Comparison of ENCODE assay signal across 33 cellular contexts in genomic region chr1:83104558-83104957, GRCh38.
"Had no signal": no experiment of that assay in that cellular context is flagged by ENCODE, and none has a peak within 500 bp of the region (broad histone marks: within the 10 kb centered on the region; RNA-seq: fewer than 3 reads in every experiment).

No MANE protein-coding gene starts in this region.

- H3K27ac ChIP-seq: adrenal gland, body of pancreas, brain microvascular endothelial cell, breast epithelium, cardiac muscle cell, VCaP had no signal

- DNase-seq: activated B cell treated with CpG ODN at 0.5 μM for 24 hours; activated CD4-positive, alpha-beta memory T cell treated with anti-CD3 and anti-CD28 coated beads for 36 hours; activated CD4-positive, alpha-beta T cell treated with anti-CD3 and anti-CD28 coated beads for 4 hours; activated CD4-positive, alpha-beta T cell treated with anti-CD3 and anti-CD28 coated beads, Interleukin-2, amount 10 ng/mL, durations not matched to agents 24 days and 14 days; activated CD4-positive, alpha-beta T cell treated with anti-CD3 and anti-CD28 coated beads, Interleukin-2, amount 50 U/mL, for 1 hour; activated CD4-positive, alpha-beta T cell treated with anti-CD3 and anti-CD28 coated beads, Interleukin-2, amount 50 U/mL, for 4 hours; activated CD4-positive, CD25-positive, alpha-beta regulatory T cell treated with anti-CD3 and anti-CD28 coated beads, Interleukin-2, amount 50 U/mL, for 72 hours; activated CD8-positive, alpha-beta memory T cell treated with anti-CD3 and anti-CD28 coated beads, Interleukin-2, amount 50 U/mL, for 4 hours; activated CD8-positive, alpha-beta T cell treated with anti-CD3 and anti-CD28 coated beads for 36 hours; activated gamma-delta T cell treated with Interleukin-2 at 50 U/mL for 16 hours; activated naive CD4-positive, alpha-beta T cell; activated naive CD4-positive, alpha-beta T cell treated with anti-CD3 and anti-CD28 coated beads for 36 hours; activated naive CD4-positive, alpha-beta T cell treated with anti-CD3 and anti-CD28 coated beads, Interleukin-2, amount 50 U/mL, for 16 hours; activated naive CD8-positive, alpha-beta T cell treated with anti-CD3 and anti-CD28 coated beads for 36 hours; activated T-cell treated with anti-CD3 and anti-CD28 coated beads for 4 hours; activated T-cell treated with anti-CD3 and anti-CD28 coated beads, Interleukin-2, amount 50 U/mL, for 1 hour; activated T-cell treated with anti-CD3 and anti-CD28 coated beads, Interleukin-2, amount 50 U/mL, for 4 hours; activated T-cell treated with anti-CD3 and anti-CD28 coated beads, Interleukin-2, amount 50 U/mL, for 72 hours; adrenal gland; amniotic stem cell; aorta; body of pancreas; brain microvascular endothelial cell; central memory CD4-positive, alpha-beta T cell; SW 1271; T-helper 1 cell; T-helper 2 cell; T-helper 9 cell had no signal

- H3K4me3 ChIP-seq: adrenal gland, body of pancreas, breast epithelium, cardiac muscle cell had no signal

- FAIRE-seq: astrocyte, TTC549 had no signal

- H3K27me3 ChIP-seq: adrenal gland, body of pancreas, brain microvascular endothelial cell, breast epithelium, cardiac muscle cell had no signal

- H3K36me3 ChIP-seq: adrenal gland, brain microvascular endothelial cell, breast epithelium, cardiac muscle cell had no signal

- H3K9me3 ChIP-seq: adrenal gland, body of pancreas, breast epithelium had no signal

- H3K4me1 ChIP-seq: adrenal gland, body of pancreas, breast epithelium had no signal
